Comparison of ENCODE assay signal across 30 cellular contexts in the genomic region with DNA sequence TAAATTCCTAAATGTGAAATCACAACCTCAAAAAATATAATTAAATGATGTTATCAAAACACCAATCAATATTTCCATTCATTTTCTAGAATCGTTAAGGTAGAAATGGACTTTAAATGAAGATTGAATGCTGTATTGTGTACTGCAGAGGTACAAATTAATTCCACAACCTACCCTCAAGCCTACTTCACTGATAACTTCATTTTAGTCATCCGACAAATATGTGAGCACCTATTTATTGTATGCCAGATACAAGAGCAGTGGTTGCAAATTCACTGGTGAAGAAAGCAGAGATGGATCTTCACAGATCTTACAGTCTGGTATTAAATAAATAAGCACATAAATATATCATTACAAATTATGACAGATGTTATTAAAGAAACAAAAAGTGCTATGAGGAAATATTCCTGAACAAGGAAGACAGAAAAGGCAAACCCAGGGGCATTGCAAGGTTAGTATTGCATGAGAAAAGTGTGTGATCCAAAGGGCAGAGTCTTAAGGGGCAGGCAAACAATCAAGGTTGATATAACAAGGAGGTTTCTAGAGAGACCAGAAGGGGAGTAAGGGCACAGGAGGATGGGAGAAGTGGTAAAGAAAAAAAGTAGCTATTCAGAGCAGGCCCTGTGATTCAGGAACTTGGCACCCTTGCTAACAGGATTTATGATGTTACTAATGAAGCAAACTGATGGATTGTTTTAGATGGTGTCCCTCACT.
DNase-seq lines count a peak whose midpoint lies in the region; ATAC-seq and TF ChIP-seq lines count a peak whose summit lies in the region.
"Had no signal": no experiment of that assay in that cellular context is flagged by ENCODE, and none has a peak within 500 bp of the region (broad histone marks: within the 10 kb centered on the region; RNA-seq: fewer than 3 reads in every experiment).

No MANE protein-coding gene starts in this region.

- no peaks in the 10 kb centered on the region for H3K79me2 ChIP-seq in SK-N-SH (ENCODE audit: insufficient read depth)

- no peak overlapping the region for H3K18ac ChIP-seq in neuronal stem cell (ENCODE audit: low read length)

- no peaks in the 10 kb centered on the region for H3K27me3 ChIP-seq in SK-N-SH (ENCODE audit: insufficient read depth)
- no peaks in the 10 kb centered on the region for H3K27me3 ChIP-seq in left lung
- no peaks in the 10 kb centered on the region for H3K27me3 ChIP-seq in upper lobe of right lung
- H3K27me3 ChIP-seq in neuronal stem cell (ENCODE audit: control insufficient read depth in 3 of 3, insufficient read depth in 3 of 3, low read depth in 1 of 3, low read length in 3 of 3) = no peaks in the 10 kb centered on the region
- H3K27me3 ChIP-seq in prostate gland (replicated peaks; ENCODE audit: insufficient read depth) = no peaks in the 10 kb centered on the region
- H3K27me3 ChIP-seq: heart right ventricle, pancreas, Peyer's patch had no signal

- no peak overlapping the region for H2AK5ac ChIP-seq in neuronal stem cell (ENCODE audit: low read depth, low read length)

- intact Hi-C loops in left lung (cut with DNase I) (no loop called here), upper lobe of right lung (cut with DNase I) (no loop called here), prostate gland (cut with DNase I) (no loop called here)

- DNase-seq in SK-N-SH (no peak), astrocyte of the hippocampus (ENCODE audit: low read depth, low spot score) (peak; percentile 12), left lung (no peak), upper lobe of right lung (no peak), neuronal stem cell (ENCODE audit: low spot score) (no peak), NCI-H1930 (lab: John Stamatoyannopoulos, UW) (no peak), prostate gland (ENCODE audit: low spot score) (no peak)
- DNase-seq: activated CD4-positive, alpha-beta T cell treated with anti-CD3 and anti-CD28 coated beads for 48 hours; activated CD8-positive, alpha-beta memory T cell treated with anti-CD3 and anti-CD28 coated beads for 24 hours; activated T-cell treated with anti-CD3 and anti-CD28 coated beads for 4 hours; amygdala; CD4-positive, alpha-beta memory T cell; effector CD4-positive, alpha-beta T cell; foreskin fibroblast; heart right ventricle; Karpas-422; mammary epithelial cell; NCI-H1417; NCI-H2081; NCI-H2227 treated with DMSO at 0.1 percent for 48 hours; pancreas; Peyer's patch; retina; SHP77 treated with DMSO at 0.1 percent for 48 hours; stimulated activated naive CD4-positive, alpha-beta T cell; T1000; WERI-Rb-1 had no signal

- H4K8ac ChIP-seq in neuronal stem cell (ENCODE audit: low read depth, low read length) = no peak overlapping the region

- H2BK12ac ChIP-seq in neuronal stem cell (ENCODE audit: low read length) = no peak overlapping the region

- no peak overlapping the region for H4K91ac ChIP-seq in neuronal stem cell (ENCODE audit: low read depth, low read length, poor library complexity)

- CTCF ChIA-PET in SK-N-SH (lab: Yijun Ruan, JAX) = no interaction called here

- WGBS in SK-N-SH (ENCODE audit: low lambda C conversion rate) = 85% methylated on average over 2 of the region's 2 CpGs
- no CpG with 5 or more reads among the region's 2 CpGs for WGBS in neuronal stem cell (ENCODE audit: extremely low coverage in 2 of 2, insufficient read length in 2 of 2, insufficient replicate concordance in 1 of 2), 2 donors
- 95% methylated on average over 2 of the region's 2 CpGs for WGBS in prostate gland

- no peak overlapping the region for H2BK5ac ChIP-seq in neuronal stem cell (ENCODE audit: low read length)

- TF ChIP-seq CTCF in SK-N-SH (IDR thresholded peaks at IDR 0.05) (no peak), left lung (IDR thresholded peaks at IDR 0.05) (no peak), upper lobe of right lung (IDR thresholded peaks at IDR 0.05) (no peak), prostate gland (IDR thresholded peaks at IDR 0.05) (no peak)

- H2BK120ac ChIP-seq in neuronal stem cell (ENCODE audit: low read depth, low read length) = no peak overlapping the region

- H3K36me3 ChIP-seq in SK-N-SH (replicated peaks in 1 of 2; ENCODE audit: control insufficient read depth in 1 of 2, insufficient read depth in 2 of 2, low read length in 1 of 2) (no peaks in the 10 kb centered on the region), left lung (no peaks in the 10 kb centered on the region), upper lobe of right lung (no peaks in the 10 kb centered on the region), neuronal stem cell (replicated peaks in 1 of 2; ENCODE audit: control insufficient read depth in 2 of 2, insufficient read depth in 2 of 2, low read length in 2 of 2) (no peaks in the 10 kb centered on the region), prostate gland (no peaks in the 10 kb centered on the region)
- H3K36me3 ChIP-seq: heart right ventricle, pancreas, Peyer's patch, WERI-Rb-1 had no signal

- no peak for TF ChIP-seq POLR2A in prostate gland (IDR thresholded peaks at IDR 0.05)

- H4K20me1 ChIP-seq in SK-N-SH (ENCODE audit: insufficient read depth) = no peaks in the 10 kb centered on the region

- TF ChIP-seq EP300 in SK-N-SH (IDR thresholded peaks at IDR 0.05; ENCODE audit: borderline replicate concordance in 1 of 2, low read depth in 1 of 2, low read length in 1 of 2) = no peak

- ATAC-seq in SK-N-SH treated with all-trans-retinoic acid at 6 μM for 48 hours = peak; percentile 47
- ATAC-seq in left lung = peak; percentile 78
- peak; percentile 57 for ATAC-seq in upper lobe of right lung
- ATAC-seq: HCT116, heart right ventricle, pancreas had no signal

- no peak overlapping the region for H3K9ac ChIP-seq in SK-N-SH
- H3K9ac ChIP-seq in neuronal stem cell (ENCODE audit: low read depth, low read length, poor library complexity) = no peak overlapping the region

- H3K23ac ChIP-seq in neuronal stem cell (ENCODE audit: low read depth, low read length, poor library complexity) = no peak overlapping the region

- no peaks in the 10 kb centered on the region for H3F3A ChIP-seq in SK-N-SH (replicated peaks; ENCODE audit: insufficient read depth)

- H3K27ac ChIP-seq in SK-N-SH (ENCODE audit: low read depth in 2 of 2, low read length in 1 of 2) = no peak overlapping the region
- no peak overlapping the region for H3K27ac ChIP-seq in left lung
- no peak overlapping the region for H3K27ac ChIP-seq in upper lobe of right lung
- no peak overlapping the region for H3K27ac ChIP-seq in neuronal stem cell (replicated peaks; ENCODE audit: low read length)
- no peak overlapping the region for H3K27ac ChIP-seq in prostate gland
- H3K27ac ChIP-seq: pancreas, Peyer's patch, WERI-Rb-1 had no signal

- H2AFZ ChIP-seq in SK-N-SH (ENCODE audit: low read depth) (no peak overlapping the region), neuronal stem cell (ENCODE audit: low read length) (no peak overlapping the region)

- no peak overlapping the region for H3K14ac ChIP-seq in neuronal stem cell (ENCODE audit: low read length)

- H3K4me3 ChIP-seq in SK-N-SH (ENCODE audit: low read depth in 2 of 2, low read length in 1 of 2) (no peak overlapping the region), left lung (no peak overlapping the region), upper lobe of right lung (no peak overlapping the region), neuronal stem cell (ENCODE audit: low read length in 2 of 2) (no peak overlapping the region), prostate gland (no peak overlapping the region)
- H3K4me3 ChIP-seq: heart right ventricle, pancreas, Peyer's patch, smooth muscle cell had no signal

- POLR2A ChIA-PET in SK-N-SH (lab: Yijun Ruan, JAX) = no interaction called here

- H3K4me1 ChIP-seq in SK-N-SH (ENCODE audit: control insufficient read depth in 1 of 2, insufficient read depth in 2 of 2, low read depth in 1 of 2, low read length in 1 of 2) = peaks cover 0 to 9% of the 10 kb centered on the region in 2 experiments; a peak in 2 of 4 replicates
- H3K4me1 ChIP-seq in left lung = no peaks in the 10 kb centered on the region
- H3K4me1 ChIP-seq in upper lobe of right lung = no peaks in the 10 kb centered on the region
- H3K4me1 ChIP-seq in neuronal stem cell (ENCODE audit: control insufficient read depth in 2 of 2, insufficient read depth in 1 of 2, low read depth in 1 of 2, low read length in 2 of 2) = peaks cover 0 to 2% of the 10 kb centered on the region in 2 donors
- H3K4me1 ChIP-seq in prostate gland (replicated peaks) = no peaks in the 10 kb centered on the region
- H3K4me1 ChIP-seq: pancreas, Peyer's patch had no signal

- no peaks in the 10 kb centered on the region for H3K9me2 ChIP-seq in SK-N-SH

- no peak overlapping the region for H2BK15ac ChIP-seq in neuronal stem cell (ENCODE audit: low read length)

- no peak for TF ChIP-seq RAD21 in SK-N-SH (IDR thresholded peaks at IDR 0.05; ENCODE audit: low read length)

- H3K4me2 ChIP-seq in SK-N-SH = no peak overlapping the region
- no peak overlapping the region for H3K4me2 ChIP-seq in neuronal stem cell (ENCODE audit: insufficient read depth, low read length, poor library complexity, severe bottlenecking)
- H3K4me2 ChIP-seq: smooth muscle cell had no signal

- H3K9me3 ChIP-seq in SK-N-SH (no peaks in the 10 kb centered on the region), left lung (no peaks in the 10 kb centered on the region), upper lobe of right lung (no peaks in the 10 kb centered on the region), neuronal stem cell (replicated peaks in 1 of 2; ENCODE audit: control insufficient read depth in 2 of 2, insufficient read depth in 1 of 2, low read depth in 1 of 2, low read length in 2 of 2) (no peaks in the 10 kb centered on the region), prostate gland (no peaks in the 10 kb centered on the region)
- H3K9me3 ChIP-seq: heart right ventricle, pancreas, Peyer's patch had no signal

- no peaks in the 10 kb centered on the region for H3K79me1 ChIP-seq in neuronal stem cell (ENCODE audit: low read depth, low read length)

- H3K4ac ChIP-seq in neuronal stem cell (ENCODE audit: low read length) = no peak overlapping the region

TF ChIP-seq in SK-N-SH treated with all-trans-retinoic acid at 6 μM for 48 hours, 23 proteins besides CTCF, POLR2A, EP300 and RAD21:
- peak; percentile 87 for TF ChIP-seq ISL1 (CRISPR knock-in tag; IDR thresholded peaks at IDR 0.05)
- no peak for TF ChIP-seq ZFP30 (CRISPR knock-in tag; IDR thresholded peaks at IDR 0.05)
- TF ChIP-seq ARNTL (CRISPR knock-in tag; IDR thresholded peaks at IDR 0.05; ENCODE audit: borderline replicate concordance, low read depth) = no peak

TF ChIP-seq in SK-N-SH, 30 proteins besides CTCF, POLR2A, EP300 and RAD21:
- TF ChIP-seq MXI1 (IDR thresholded peaks at IDR 0.05; ENCODE audit: low read depth, low read length) (no peak), JUND (IDR thresholded peaks at IDR 0.05) (no peak), GATA2 (CRISPR knock-in tag; IDR thresholded peaks at IDR 0.05) (no peak), SIN3A (IDR thresholded peaks at IDR 0.05; ENCODE audit: borderline replicate concordance, low read depth, low read length) (no peak), TAF1 (IDR thresholded peaks at IDR 0.05; ENCODE audit: borderline replicate concordance, low read depth, low read length) (no peak), RFX5 (IDR thresholded peaks at IDR 0.05; ENCODE audit: low read length) (no peak), TEAD4 (IDR thresholded peaks at IDR 0.05; ENCODE audit: borderline replicate concordance, insufficient read depth) (no peak), ELF1 (IDR thresholded peaks at IDR 0.05) (no peak)
